In the genomic region with DNA sequence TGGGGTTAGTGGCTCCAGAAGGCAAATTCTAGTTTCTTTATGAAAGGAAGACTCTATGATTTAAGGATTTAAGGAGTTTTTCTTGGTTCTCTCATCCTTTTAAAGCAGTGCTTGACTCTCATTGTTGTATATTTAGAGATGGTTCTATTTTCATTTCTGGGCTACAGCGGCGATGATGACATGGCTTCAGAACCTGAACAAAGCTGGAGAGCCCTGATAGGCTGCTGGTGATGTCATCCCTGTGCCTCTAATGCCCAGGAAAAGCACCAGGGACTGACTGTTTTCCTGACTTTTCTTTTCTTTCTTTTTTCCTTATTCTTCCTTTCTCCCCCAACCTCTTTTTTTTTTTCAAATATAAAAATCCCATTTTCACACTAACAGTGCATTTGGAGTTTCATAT, we compare ENCODE assay signal across 17 cellular contexts.
DNase-seq lines count a peak whose midpoint lies in the region; ATAC-seq and TF ChIP-seq lines count a peak whose summit lies in the region.
"Had no signal": no experiment of that assay in that cellular context is flagged by ENCODE, and none has a peak within 500 bp of the region (broad histone marks: within the 10 kb centered on the region; RNA-seq: fewer than 3 reads in every experiment).

No MANE protein-coding gene starts in this region.

- no peak overlapping the region for H3K56ac ChIP-seq in IMR-90 (ENCODE audit: extremely low read depth, insufficient read depth, low read length)

- no peak overlapping the region; the same call in 1 of the 2 replicates for H2BK20ac ChIP-seq in IMR-90 (ENCODE audit: low read depth, low read length)

- in situ Hi-C loops in IMR-90 (cut with MboI; ENCODE audit: low sequenced_read_pairs) = no loop called here

- H3K27ac Mint-ChIP-seq in activated naive CD8-positive, alpha-beta T cell treated with anti-CD3 and anti-CD28 coated beads, Interleukin-2, amount 50 U/mL, for 24 hours = no peak overlapping the region
- H3K27ac Mint-ChIP-seq in stimulated activated naive CD8-positive, alpha-beta T cell treated with anti-CD3 and anti-CD28 coated beads, Interleukin-15, amount 100 ng/mL, for 72 hours = no peak overlapping the region
- H3K27ac Mint-ChIP-seq: activated T-helper 17 cell treated with anti-CD3 and anti-CD28 coated beads, Interleukin-2, amount 50 U/mL, for 72 hours had no signal

- intact Hi-C loops in IMR-90 (cut with micrococcal nuclease) = loop anchor here (10.0 kb wide), 4 partner anchors 227 to 957 kb away; no protein-coding TSS in a partner anchor

- peaks cover 7% of the 10 kb centered on the region for H3K9me3 Mint-ChIP-seq in activated naive CD8-positive, alpha-beta T cell treated with anti-CD3 and anti-CD28 coated beads, Interleukin-2, amount 50 U/mL, for 24 hours
- peaks cover 0 to 3% of the 10 kb centered on the region in 2 donors for H3K9me3 Mint-ChIP-seq in stimulated activated naive CD8-positive, alpha-beta T cell treated with anti-CD3 and anti-CD28 coated beads, Interleukin-15, amount 100 ng/mL, for 72 hours

- H3K4me3 ChIP-seq in IMR-90 (ENCODE audit: insufficient read depth, low read depth, low read length) = no peak overlapping the region
- H3K4me3 ChIP-seq: ascending aorta, vagina had no signal

- H3K18ac ChIP-seq in IMR-90 (ENCODE audit: low read depth, low read length) = no peak overlapping the region; the same call in 1 of the 2 replicates

- no peak overlapping the region for H2AK5ac ChIP-seq in IMR-90 (ENCODE audit: low read depth, low read length)

- H3K27ac ChIP-seq in IMR-90 (ENCODE audit: insufficient read depth, low read length) = no peak overlapping the region
- H3K27ac ChIP-seq: ascending aorta, vagina had no signal

- H3K36me3 Mint-ChIP-seq in activated naive CD8-positive, alpha-beta T cell treated with anti-CD3 and anti-CD28 coated beads, Interleukin-2, amount 50 U/mL, for 24 hours (ENCODE audit: low read depth) = no peaks in the 10 kb centered on the region

- H4K20me1 ChIP-seq in IMR-90 (ENCODE audit: insufficient read depth, low read length) = no peaks in the 10 kb centered on the region

- no peak overlapping the region for H2BK5ac ChIP-seq in IMR-90 (ENCODE audit: low read depth, low read length, poor library complexity, severe bottlenecking)

- no peaks in the 10 kb centered on the region for H3K4me1 Mint-ChIP-seq in activated naive CD8-positive, alpha-beta T cell treated with anti-CD3 and anti-CD28 coated beads, Interleukin-2, amount 50 U/mL, for 24 hours
- no peaks in the 10 kb centered on the region for H3K4me1 Mint-ChIP-seq in stimulated activated naive CD8-positive, alpha-beta T cell treated with anti-CD3 and anti-CD28 coated beads, Interleukin-15, amount 100 ng/mL, for 72 hours
- H3K4me1 Mint-ChIP-seq: activated T-helper 17 cell treated with anti-CD3 and anti-CD28 coated beads, Interleukin-2, amount 50 U/mL, for 72 hours had no signal

- H2AFZ ChIP-seq in IMR-90 (replicated peaks; ENCODE audit: low read length, poor library complexity) = no peak overlapping the region

- H3K9me3 ChIP-seq in IMR-90 (ENCODE audit: control insufficient read depth, insufficient read depth, low read length) = no peaks in the 10 kb centered on the region
- H3K9me3 ChIP-seq: ascending aorta, vagina had no signal

- no TSS peak for BruUV-seq in IMR-90 (replicated peaks; lab: Mats Ljungman, UMichigan)

- TF ChIP-seq CTCF in IMR-90 (conservative IDR thresholded peaks at IDR 0.05; ENCODE audit: low read depth, low read length) = no peak

- 0 out of 2 replicates have a peak, but pooled peaks cover 1% of the 10 kb centered on the region for H3K4me1 ChIP-seq in IMR-90 (ENCODE audit: control insufficient read depth, insufficient read depth, low read length)
- H3K4me1 ChIP-seq: ascending aorta, vagina had no signal

- H3K79me1 ChIP-seq in IMR-90 (ENCODE audit: low read depth in 1 of 2, low read length in 2 of 2) = no peaks in the 10 kb centered on the region

- no peak overlapping the region for H3K4me3 Mint-ChIP-seq in activated naive CD8-positive, alpha-beta T cell treated with anti-CD3 and anti-CD28 coated beads, Interleukin-2, amount 50 U/mL, for 24 hours
- no peak overlapping the region for H3K4me3 Mint-ChIP-seq in stimulated activated naive CD8-positive, alpha-beta T cell treated with anti-CD3 and anti-CD28 coated beads, Interleukin-15, amount 100 ng/mL, for 72 hours
- H3K4me3 Mint-ChIP-seq: activated T-helper 17 cell treated with anti-CD3 and anti-CD28 coated beads, Interleukin-2, amount 50 U/mL, for 72 hours had no signal

- dilution Hi-C loops in IMR-90 (cut with HindIII; ENCODE audit: low sequenced_read_pairs, unreplicated experiment) = no loop called here

- no peak overlapping the region for H4K8ac ChIP-seq in IMR-90 (ENCODE audit: low read depth in 2 of 2, low read length in 2 of 2)

- peak overlapping the region; percentile 24; the same call in 1 of the 2 replicates for H2BK120ac ChIP-seq in IMR-90 (ENCODE audit: low read depth, low read length)

- no peaks in the 10 kb centered on the region for H3K36me3 ChIP-seq in IMR-90 (ENCODE audit: control insufficient read depth, insufficient read depth, low read length)
- H3K36me3 ChIP-seq: ascending aorta, vagina had no signal

- TF ChIP-seq POLR2A in IMR-90 (IDR thresholded peaks at IDR 0.05; ENCODE audit: low read depth, low read length) = no peak

- no peak overlapping the region for H3K9ac ChIP-seq in IMR-90 (ENCODE audit: low read depth, low read length)

- H3K9me1 ChIP-seq in IMR-90 (ENCODE audit: insufficient read depth, low read length) = no peaks in the 10 kb centered on the region; the same call in 1 of the 2 replicates

- DNase-seq in DMS153 (lab: John Stamatoyannopoulos, UW) (peak; percentile 26), IMR-90 (peak; percentile 27), OCI-M1 (lab: John Stamatoyannopoulos, UW) (peak; percentile 60), iPS-NIHi11 (ENCODE audit: low spot score) (peak; percentile 10), cortex of kidney (lab: John Stamatoyannopoulos, UW) (no peak)
- no peak for DNase-seq in activated naive CD8-positive, alpha-beta T cell treated with anti-CD3 and anti-CD28 coated beads, Interleukin-2, amount 50 U/mL, for 24 hours
- DNase-seq in stimulated activated naive CD8-positive, alpha-beta T cell treated with anti-CD3 and anti-CD28 coated beads, Interleukin-15, amount 100 ng/mL, for 72 hours = no peak
- DNase-seq: activated CD4-positive, alpha-beta T cell treated with anti-CD3 and anti-CD28 coated beads, Interleukin-2, amount 50 U/mL, for 1 hour; DND-41; Kasumi-1; kidney glomerular epithelial cell; NCI-H510A; T-helper 9 cell had no signal

- H4K5ac ChIP-seq in IMR-90 (ENCODE audit: low read depth, low read length) = no peak overlapping the region

- 0 out of 2 replicates have a peak, but pooled peaks have one; percentile 21 for ATAC-seq in IMR-90 (ENCODE audit: low read depth)
- ATAC-seq in activated naive CD8-positive, alpha-beta T cell treated with anti-CD3 and anti-CD28 coated beads, Interleukin-2, amount 50 U/mL, for 24 hours = no peak
- no peak for ATAC-seq in stimulated activated naive CD8-positive, alpha-beta T cell treated with anti-CD3 and anti-CD28 coated beads, Interleukin-15, amount 100 ng/mL, for 72 hours
- ATAC-seq in GM21423 (IDR thresholded peaks at IDR 0.05; ENCODE audit: unreplicated experiment) = no peak
- ATAC-seq: activated T-helper 17 cell treated with anti-CD3 and anti-CD28 coated beads, Interleukin-2, amount 50 U/mL, for 72 hours had no signal

- H3K27me3 ChIP-seq in IMR-90 (ENCODE audit: control insufficient read depth, insufficient read depth, low read length) = no peaks in the 10 kb centered on the region
- H3K27me3 ChIP-seq: ascending aorta, vagina had no signal

- H3K23ac ChIP-seq in IMR-90 (ENCODE audit: low read depth, low read length) = no peak overlapping the region

- peak overlapping the region; percentile 40; the same call in 1 of the 3 replicates for H2BK15ac ChIP-seq in IMR-90 (ENCODE audit: low read depth, low read length)

- H2AK9ac ChIP-seq in IMR-90 (replicated peaks; ENCODE audit: low read depth, low read length, poor library complexity) = no peak overlapping the region

- no peak overlapping the region; the same call in 1 of the 2 replicates for H4K91ac ChIP-seq in IMR-90 (ENCODE audit: insufficient read depth, low read depth, low read length)

- TF ChIP-seq RAD21 in IMR-90 (IDR thresholded peaks at IDR 0.05; ENCODE audit: low read length) = no peak

- no peaks in the 10 kb centered on the region for H3K27me3 Mint-ChIP-seq in activated naive CD8-positive, alpha-beta T cell treated with anti-CD3 and anti-CD28 coated beads, Interleukin-2, amount 50 U/mL, for 24 hours
- H3K27me3 Mint-ChIP-seq in stimulated activated naive CD8-positive, alpha-beta T cell treated with anti-CD3 and anti-CD28 coated beads, Interleukin-15, amount 100 ng/mL, for 72 hours = no peaks in the 10 kb centered on the region
- H3K27me3 Mint-ChIP-seq: activated T-helper 17 cell treated with anti-CD3 and anti-CD28 coated beads, Interleukin-2, amount 50 U/mL, for 72 hours had no signal

- CTCF ChIA-PET in IMR-90 (lab: Yijun Ruan, JAX) = interaction anchor here (0.6 kb wide), 1 partner anchor 548 kb away, joined by 4 read pairs; no protein-coding TSS in a partner anchor

- WGBS in IMR-90 (ENCODE audit: extremely low coverage in 2 of 2, insufficient read length in 1 of 2), 2 experiments = no CpG with 5 or more reads among the region's 2 CpGs

- H3K4ac ChIP-seq in IMR-90 (ENCODE audit: low read depth, low read length) = peak overlapping the region; percentile 20; the same call in 1 of the 2 replicates

- H3K14ac ChIP-seq in IMR-90 (replicated peaks; ENCODE audit: low read depth, low read length) = no peak overlapping the region; the same call in 1 of the 2 replicates

- H3K4me2 ChIP-seq in IMR-90 (ENCODE audit: low read depth, low read length) = no peak overlapping the region

- POLR2A ChIA-PET in IMR-90 (lab: Charles Lee; ENCODE audit: unreplicated experiment) = interaction anchor here (0.6 kb wide), 1 partner anchor 290 kb away, joined by 3 read pairs; no protein-coding TSS in a partner anchor

TF ChIP-seq in IMR-90, 13 proteins besides CTCF, POLR2A, EP300 and RAD21 (continues in another document):
- TF ChIP-seq MAZ (IDR thresholded peaks at IDR 0.05; ENCODE audit: borderline replicate concordance, low read depth, low read length) = no peak
- TF ChIP-seq MXI1 (IDR thresholded peaks at IDR 0.05; ENCODE audit: borderline replicate concordance, low read depth, low read length) = no peak
- no peak for TF ChIP-seq RFX5 (IDR thresholded peaks at IDR 0.05; ENCODE audit: low read depth, low read length)
- TF ChIP-seq, protein P1, sequence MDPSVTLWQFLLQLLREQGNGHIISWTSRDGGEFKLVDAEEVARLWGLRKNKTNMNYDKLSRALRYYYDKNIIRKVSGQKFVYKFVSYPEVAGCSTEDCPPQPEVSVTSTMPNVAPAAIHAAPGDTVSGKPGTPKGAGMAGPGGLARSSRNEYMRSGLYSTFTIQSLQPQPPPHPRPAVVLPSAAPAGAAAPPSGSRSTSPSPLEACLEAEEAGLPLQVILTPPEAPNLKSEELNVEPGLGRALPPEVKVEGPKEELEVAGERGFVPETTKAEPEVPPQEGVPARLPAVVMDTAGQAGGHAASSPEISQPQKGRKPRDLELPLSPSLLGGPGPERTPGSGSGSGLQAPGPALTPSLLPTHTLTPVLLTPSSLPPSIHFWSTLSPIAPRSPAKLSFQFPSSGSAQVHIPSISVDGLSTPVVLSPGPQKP (IDR thresholded peaks at IDR 0.05; ENCODE audit: borderline replicate concordance, low read depth, low read length) = no peak
- no peak for TF ChIP-seq MAFK (IDR thresholded peaks at IDR 0.05; ENCODE audit: low read depth, low read length)

Comparison
In these comparisons a context has a peak if more than half of its experiments do, and no peak if none do; other contexts are left out.
1. DNase-seq: peak in DMS153 (single experiment), IMR-90 (single experiment), OCI-M1 (single experiment) and iPS-NIHi11 (single experiment); none in activated naive CD8-positive, alpha-beta T cell treated with anti-CD3 and anti-CD28 coated beads, Interleukin-2, amount 50 U/mL, for 24 hours (single experiment), cortex of kidney (single experiment) and stimulated activated naive CD8-positive, alpha-beta T cell treated with anti-CD3 and anti-CD28 coated beads, Interleukin-15, amount 100 ng/mL, for 72 hours (0 of 2).